In genomic region chr2:191204443-191204842, GRCh38 we compare ENCODE assay signal across 10 cellular contexts. TPM values are rescaled to one million over a fixed set of nuclear protein-coding genes. Genes with fewer than 3 reads are reported as not detected.
A peak's percentile ranks its signal among the peaks of the same experiment; 100 is the strongest.
DNase-seq lines count a peak whose midpoint lies in the region; ATAC-seq lines count a peak whose summit lies in the region.
"Had no signal": no experiment of that assay in that cellular context is flagged by ENCODE, and none has a peak within 500 bp of the region (broad histone marks: within the 10 kb centered on the region; RNA-seq: fewer than 3 reads in every experiment).

No MANE protein-coding gene starts in this region.

- peaks cover 0 to 5% of the 10 kb centered on the region in 2 donors for H3K36me3 Mint-ChIP-seq in CD4-positive, alpha-beta memory T cell
- H3K36me3 Mint-ChIP-seq in activated naive CD8-positive, alpha-beta T cell treated with anti-CD3 and anti-CD28 coated beads, Interleukin-2, amount 50 U/mL, for 24 hours (ENCODE audit: low read depth) = no peaks in the 10 kb centered on the region

- H3K9me3 Mint-ChIP-seq in CD4-positive, alpha-beta memory T cell = no peaks in the 10 kb centered on the region
- H3K9me3 Mint-ChIP-seq in activated naive CD8-positive, alpha-beta T cell treated with anti-CD3 and anti-CD28 coated beads, Interleukin-2, amount 50 U/mL, for 24 hours = no peaks in the 10 kb centered on the region

- peaks cover 33 to 54% (median 41%) of the 10 kb centered on the region in 4 donors for H3K4me1 Mint-ChIP-seq in CD4-positive, alpha-beta memory T cell
- peaks cover 50% of the 10 kb centered on the region for H3K4me1 Mint-ChIP-seq in activated naive CD8-positive, alpha-beta T cell treated with anti-CD3 and anti-CD28 coated beads, Interleukin-2, amount 50 U/mL, for 24 hours

- DNase-seq in CD4-positive, alpha-beta memory T cell = peak; percentile 24 to 47 (median 35)
- DNase-seq in activated naive CD8-positive, alpha-beta T cell treated with anti-CD3 and anti-CD28 coated beads, Interleukin-2, amount 50 U/mL, for 24 hours = no peak
- DNase-seq in posterior vena cava (ENCODE audit: low spot score) = no peak
- DNase-seq in AG08395 (ENCODE audit: low spot score) = no peak
- no peak for DNase-seq in DMS114 treated with DMSO at 0.1 percent for 48 hours (lab: John Stamatoyannopoulos, UW; ENCODE audit: unreplicated experiment)
- DNase-seq: body of pancreas, NCI-H748 treated with DMSO at 0.1 percent for 48 hours had no signal

- H3K27ac Mint-ChIP-seq in CD4-positive, alpha-beta memory T cell = peak overlapping the region; percentile 83 to 96 (median 93)
- H3K27ac Mint-ChIP-seq in activated naive CD8-positive, alpha-beta T cell treated with anti-CD3 and anti-CD28 coated beads, Interleukin-2, amount 50 U/mL, for 24 hours = peak overlapping the region; percentile 90

- ATAC-seq in GM19351 (IDR thresholded peaks at IDR 0.05; ENCODE audit: unreplicated experiment) (peak; percentile 58), HG03159 (IDR thresholded peaks at IDR 0.05; ENCODE audit: unreplicated experiment) (peak; percentile 79), HG03045 (IDR thresholded peaks at IDR 0.05; ENCODE audit: unreplicated experiment) (no peak)
- ATAC-seq in activated naive CD8-positive, alpha-beta T cell treated with anti-CD3 and anti-CD28 coated beads, Interleukin-2, amount 50 U/mL, for 24 hours = peak; percentile 41
- ATAC-seq: body of pancreas had no signal

- no peaks in the 10 kb centered on the region for H3K27me3 Mint-ChIP-seq in CD4-positive, alpha-beta memory T cell
- no peaks in the 10 kb centered on the region for H3K27me3 Mint-ChIP-seq in activated naive CD8-positive, alpha-beta T cell treated with anti-CD3 and anti-CD28 coated beads, Interleukin-2, amount 50 U/mL, for 24 hours

- CTCF ChIA-PET in CD4-positive, alpha-beta memory T cell (lab: Charles Lee; ENCODE audit: partially characterized antibody) = interaction anchor here (0.9 kb wide), 1 partner anchor 10 kb away, joined by 3 read pairs; no protein-coding TSS in a partner anchor

- peaks cover 44% of the 10 kb centered on the region for H3K4me1 ChIP-seq in CD4-positive, alpha-beta memory T cell (ENCODE audit: insufficient read depth, low read length)

- POLR2A ChIA-PET in CD4-positive, alpha-beta memory T cell (lab: Charles Lee; ENCODE audit: partially characterized antibody) = interaction anchor here (1.5 kb wide), 1 partner anchor 14 kb away, joined by 5 read pairs; no protein-coding TSS in a partner anchor

- no peaks in the 10 kb centered on the region for H3K36me3 ChIP-seq in CD4-positive, alpha-beta memory T cell (ENCODE audit: insufficient read depth, low read length)

- H3K27me3 ChIP-seq in CD4-positive, alpha-beta memory T cell (ENCODE audit: insufficient read depth, low read length) = no peaks in the 10 kb centered on the region
- H3K27me3 ChIP-seq: body of pancreas had no signal

- intact Hi-C loops in CD4-positive, alpha-beta memory T cell (cut with micrococcal nuclease) = no loop called here
- intact Hi-C loops in posterior vena cava (cut with DNase I) = no loop called here

- no peaks in the 10 kb centered on the region for H3K9me3 ChIP-seq in CD4-positive, alpha-beta memory T cell (ENCODE audit: control insufficient read depth in 1 of 2, low read length in 2 of 2)
- H3K9me3 ChIP-seq: body of pancreas had no signal

- peak overlapping the region; percentile 57 to 94 (median 82) for H3K4me3 Mint-ChIP-seq in CD4-positive, alpha-beta memory T cell
- peak overlapping the region; percentile 72 for H3K4me3 Mint-ChIP-seq in activated naive CD8-positive, alpha-beta T cell treated with anti-CD3 and anti-CD28 coated beads, Interleukin-2, amount 50 U/mL, for 24 hours

- peak overlapping the region; percentile 35 for H3K27ac ChIP-seq in CD4-positive, alpha-beta memory T cell (ENCODE audit: low read depth, low read length)

- peak overlapping the region in 1 of 2 donors; percentile 17 for H3K4me3 ChIP-seq in CD4-positive, alpha-beta memory T cell (ENCODE audit: low read length in 2 of 2)
- H3K4me3 ChIP-seq: body of pancreas had no signal

RNA-seq across cellular contexts. Expression of gene MYO1B, which starts 40.8 kb away (rescaled TPM):
- under 1 TPM; 0.12 to 0.14 TPM for total RNA-seq in CD4-positive, alpha-beta memory T cell
- under 1 TPM; 0.20 to 0.38 TPM for polyA plus RNA-seq in CD4-positive, alpha-beta memory T cell
- total RNA-seq in posterior vena cava = 10 to 100 TPM; 29.8 to 30.0 TPM

RNA-seq across cellular contexts. Expression of gene STAT4, which starts 53.6 kb away (rescaled TPM):
- 100 to 1,000 TPM; 114 to 119 TPM for total RNA-seq in CD4-positive, alpha-beta memory T cell
- 10 to 100 TPM; 69.7 to 76.6 TPM for polyA plus RNA-seq in CD4-positive, alpha-beta memory T cell
- total RNA-seq in posterior vena cava = 1 to 10 TPM; 2.2 to 2.5 TPM

Comparison
In these comparisons a context has a peak if more than half of its experiments do, and no peak if none do; other contexts are left out.
1. DNase-seq: peak in CD4-positive, alpha-beta memory T cell (5 of 5); none in activated naive CD8-positive, alpha-beta T cell treated with anti-CD3 and anti-CD28 coated beads, Interleukin-2, amount 50 U/mL, for 24 hours (single experiment), posterior vena cava (single experiment), AG08395 (single experiment) and DMS114 treated with DMSO at 0.1 percent for 48 hours (single experiment).
2. RNA of gene MYO1B, which starts 40.8 kb away (total RNA-seq): 29.8 to 30.0 TPM in posterior vena cava; 0.12 to 0.14 TPM in CD4-positive, alpha-beta memory T cell; every median in the first group is over 10 times any median in the second.
3. RNA of gene STAT4, which starts 53.6 kb away (total RNA-seq): 114 to 119 TPM in CD4-positive, alpha-beta memory T cell; 2.2 to 2.5 TPM in posterior vena cava; every median in the first group is over 10 times any median in the second.